12 cellular contexts compared by ENCODE assay signal in the genomic region with DNA sequence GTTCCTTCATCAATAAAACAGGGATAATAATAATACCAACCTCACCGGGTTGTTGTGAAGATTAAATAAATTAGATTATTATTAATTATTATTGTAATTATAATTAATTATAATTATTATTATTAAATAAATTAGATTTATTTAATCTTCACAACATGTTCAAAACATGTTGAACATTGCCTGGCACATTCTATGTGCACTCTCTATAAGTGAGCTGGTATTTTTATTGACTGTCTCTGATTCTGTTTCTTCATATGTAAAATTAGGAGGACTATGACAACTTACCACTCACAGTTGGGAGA. TPM values are rescaled to one million over a fixed set of nuclear protein-coding genes. Genes with fewer than 3 reads are reported as not detected.
"Had no signal": no experiment of that assay in that cellular context is flagged by ENCODE, and none has a peak within 500 bp of the region (broad histone marks: within the 10 kb centered on the region; RNA-seq: fewer than 3 reads in every experiment).

No MANE protein-coding gene starts in this region.

- H3K4me2 ChIP-seq: GM23338 had no signal

- DNase-seq: GOT3, H7, H9, HCEC 1CT, HFFc6 had no signal

- FAIRE-seq: H1, H54 had no signal

- H3K4me3 ChIP-seq: GM23248, GM23338, HAP-1 had no signal

- H3K27ac Mint-ChIP-seq: GM23338, H9, HFFc6 had no signal

- H3K9ac ChIP-seq: GM23248 had no signal

- H2AFZ ChIP-seq: GM23248 had no signal

- H3K9me3 Mint-ChIP-seq: GM23338, H9 had no signal

- H3K4me3 Mint-ChIP-seq: GM23338, H9, HFFc6 had no signal

- H3K36me3 ChIP-seq: HAP-1 had no signal

- H3K27ac ChIP-seq: GM23248 had no signal

- H3K4me1 ChIP-seq: HAP-1 had no signal

- ATAC-seq: GM23338, HCT116 had no signal

- H3K9me3 ChIP-seq: HAP-1 had no signal

RNA-seq across cellular contexts. Expression of a gene that starts 0.8 kb away (rescaled TPM):
- total RNA-seq: GM23248, GM23338, H1, H4, H7, H9, HFFc6 had no signal
- polyA plus RNA-seq: GM23248, GM23338, H1 had no signal
